In the genomic region with DNA sequence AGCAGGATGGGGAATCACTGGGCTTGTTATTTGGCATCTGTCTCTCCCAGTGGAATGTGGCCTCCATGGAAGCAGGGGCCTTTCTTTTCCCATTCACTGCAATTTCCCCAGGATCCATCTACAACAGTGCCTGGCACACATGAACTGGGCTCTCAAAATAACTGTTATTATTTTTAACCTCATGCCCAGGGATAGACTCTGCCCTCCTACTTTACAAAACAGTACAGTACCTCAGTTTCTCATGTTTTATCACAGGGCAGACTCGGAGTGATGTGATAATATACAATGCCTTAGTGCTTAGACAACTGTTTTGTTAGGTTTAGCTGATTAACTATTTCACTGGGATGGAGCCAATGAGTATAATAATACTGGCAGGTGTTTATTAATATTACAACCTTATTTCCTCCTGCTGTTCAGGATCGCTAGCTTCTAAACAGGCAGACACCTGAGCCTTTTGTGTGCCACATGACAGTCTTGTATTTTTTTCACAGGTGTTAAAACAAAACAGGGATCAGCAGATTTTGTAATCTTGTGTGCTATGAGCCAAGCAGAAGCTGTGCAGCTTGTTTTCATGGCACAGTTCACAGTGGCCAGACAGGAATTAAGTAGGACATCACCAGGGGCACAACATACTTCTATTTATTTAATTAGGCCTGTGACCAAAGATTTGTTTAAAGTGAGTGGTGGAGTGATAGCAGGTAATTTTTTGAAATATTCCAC, we compare ENCODE assay signal across 18 cellular contexts.
DNase-seq lines count a peak whose midpoint lies in the region; ATAC-seq, FAIRE-seq and TF ChIP-seq lines count a peak whose summit lies in the region.
"Had no signal": no experiment of that assay in that cellular context is flagged by ENCODE, and none has a peak within 500 bp of the region (broad histone marks: within the 10 kb centered on the region; RNA-seq: fewer than 3 reads in every experiment).

No MANE protein-coding gene starts in this region.

- no peak for FAIRE-seq in GM12891 (lab: Jason Lieb, UNC)

- no peaks in the 10 kb centered on the region for H3K9me3 ChIP-seq in left ventricle myocardium inferior (replicated peaks)
- H3K9me3 ChIP-seq in thyroid gland = no peaks in the 10 kb centered on the region
- H3K9me3 ChIP-seq: testis had no signal

- no peak overlapping the region for H3K4me3 ChIP-seq in left ventricle myocardium inferior
- H3K4me3 ChIP-seq in thyroid gland (replicated peaks in 1 of 3) = no peak overlapping the region
- H3K4me3 ChIP-seq: GM23248, lung, testis had no signal

- no peak for DNase-seq in Right ventricle myocardium superior
- no peak for DNase-seq in left cardiac atrium
- peak; percentile 90 for DNase-seq in NCI-H2171 treated with DMSO at 0.1 percent for 48 hours (lab: John Stamatoyannopoulos, UW)
- DNase-seq in left ventricle myocardium inferior = no peak
- peak; percentile 27 to 51 for DNase-seq in thyroid gland
- no peak for DNase-seq in COLO829 (ENCODE audit: low spot score)
- no peak for DNase-seq in activated CD4-positive, alpha-beta T cell treated with anti-CD3 and anti-CD28 coated beads, Interleukin-2, amount 50 U/mL, for 4 hours
- no peak for DNase-seq in GM12891 (ENCODE audit: insufficient read length, low spot score)
- DNase-seq: activated B cell treated with CpG ODN at 0.5 μM for 24 hours; activated CD4-positive, alpha-beta memory T cell treated with anti-CD3 and anti-CD28 coated beads, Interleukin-2, amount 10 ng/mL, durations not matched to agents 7 days and 5 days; activated T-cell treated with anti-CD3 and anti-CD28 coated beads for 4 hours; DND-41; GM23248; KBM-7; stimulated activated naive B cell treated with anti-CD40 and anti-IgM and Interleukin-4, amounts not matched to agents 10 μg/mL and 1 μg/mL and 100 μg/mL, for 72 hours; testis had no signal

- intact Hi-C loops in Right ventricle myocardium superior (cut with DNase I) (no loop called here), left cardiac atrium (cut with DNase I) (no loop called here), left ventricle myocardium inferior (cut with micrococcal nuclease) (no loop called here), thyroid gland (cut with DNase I) (no loop called here)

- TF ChIP-seq POLR2A in thyroid gland (IDR thresholded peaks at IDR 0.05) (no peak), GM12891 (IDR thresholded peaks at IDR 0.05; ENCODE audit: low read depth, low read length) (no peak)

- H3K27me3 ChIP-seq in left ventricle myocardium inferior (ENCODE audit: low read depth) (no peaks in the 10 kb centered on the region), thyroid gland (no peaks in the 10 kb centered on the region)
- H3K27me3 ChIP-seq: testis had no signal

- no peak for TF ChIP-seq CTCF in left ventricle myocardium inferior (IDR thresholded peaks at IDR 0.05; ENCODE audit: borderline replicate concordance)
- TF ChIP-seq CTCF in thyroid gland (IDR thresholded peaks at IDR 0.05) = no peak

- peaks cover 19% of the 10 kb centered on the region for H3K4me1 ChIP-seq in left ventricle myocardium inferior
- peaks cover 19 to 23% of the 10 kb centered on the region in 2 donors for H3K4me1 ChIP-seq in thyroid gland
- H3K4me1 ChIP-seq: testis had no signal

- WGBS in thyroid gland, 2 donors = 39 to 56% methylated on average over 2 of the region's 2 CpGs

- peak; percentile 78 for ATAC-seq in Right ventricle myocardium superior (ENCODE audit: poor library complexity)
- ATAC-seq in left cardiac atrium = no peak
- ATAC-seq: SK-N-SH treated with all-trans-retinoic acid at 6 μM for 48 hours; stimulated activated naive B cell treated with anti-CD40 and anti-IgM and Interleukin-4, amounts not matched to agents 10 μg/mL and 1 μg/mL and 100 μg/mL, for 72 hours had no signal

- H3K36me3 ChIP-seq in left ventricle myocardium inferior (no peaks in the 10 kb centered on the region), thyroid gland (no peaks in the 10 kb centered on the region)

- H3K27ac ChIP-seq in left ventricle myocardium inferior (replicated peaks) = peak overlapping the region; percentile 47
- H3K27ac ChIP-seq in thyroid gland = peak overlapping the region; percentile 17 to 66 (median 59)
- H3K27ac ChIP-seq: GM23248, testis had no signal

TF ChIP-seq in GM12891, 5 proteins besides CTCF, POLR2A, EP300 and RAD21:
- no peak for TF ChIP-seq PAX5 (IDR thresholded peaks at IDR 0.05; ENCODE audit: insufficient read depth, low read length, severe bottlenecking)

Comparison
In these comparisons a context has a peak if more than half of its experiments do, and no peak if none do; other contexts are left out.
1. DNase-seq: peak in NCI-H2171 treated with DMSO at 0.1 percent for 48 hours (single experiment) and thyroid gland (2 of 2); none in Right ventricle myocardium superior (single experiment), left cardiac atrium (single experiment), left ventricle myocardium inferior (single experiment), COLO829 (single experiment), activated CD4-positive, alpha-beta T cell treated with anti-CD3 and anti-CD28 coated beads, Interleukin-2, amount 50 U/mL, for 4 hours (0 of 2) and GM12891 (single experiment).